8 cellular contexts compared by ENCODE assay signal in the genomic region with DNA sequence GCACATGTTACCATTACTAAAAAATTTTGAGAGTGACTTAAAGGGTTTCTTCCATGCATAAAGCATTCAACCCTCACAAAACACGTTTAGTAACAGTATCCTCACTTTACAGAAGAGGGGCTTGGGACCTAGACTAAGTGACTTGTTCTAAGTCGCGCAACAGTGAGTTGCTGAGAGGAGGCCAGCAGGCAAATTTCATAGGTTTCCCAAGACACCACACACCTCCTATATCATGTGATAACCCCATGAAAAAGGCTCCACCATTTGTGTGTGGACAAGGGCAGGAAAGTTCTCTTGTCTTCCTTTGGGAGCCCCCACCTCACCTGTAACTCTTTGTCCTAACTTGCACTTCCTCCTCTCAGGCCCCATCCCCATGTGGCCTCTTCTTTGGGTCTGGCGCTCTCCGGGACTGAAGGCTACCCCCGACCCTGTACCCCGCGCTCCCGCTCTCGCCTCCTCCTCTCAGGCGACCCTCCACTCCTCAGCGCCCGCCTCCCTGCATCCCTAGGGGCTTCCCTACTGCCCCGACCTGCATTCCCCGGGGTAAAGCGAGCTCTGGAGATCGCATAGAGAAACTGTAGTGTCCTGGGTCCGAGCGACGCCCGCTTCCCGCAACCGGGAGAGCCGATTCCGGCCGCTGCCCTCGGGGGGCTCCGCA. TPM values are rescaled to one million over a fixed set of nuclear protein-coding genes. Genes with fewer than 3 reads are reported as not detected.
DNase-seq lines count a peak whose midpoint lies in the region; ATAC-seq, FAIRE-seq and TF ChIP-seq lines count a peak whose summit lies in the region.

No MANE protein-coding gene starts in this region.

- TF ChIP-seq POLR2A in thyroid gland (IDR thresholded peaks at IDR 0.05) (no peak), H54 (IDR thresholded peaks at IDR 0.05; ENCODE audit: low read depth, low read length) (no peak)

- H3K4me2 ChIP-seq in BLaER1 treated with 17β-estradiol and CSF1 and Interleukin-3, amounts not matched to agents 10 nM and 100 nM, result peak overlapping the region; percentile 81 to 97 (median 92)

- H3K27me3 ChIP-seq in BLaER1 treated with 17β-estradiol and CSF1 and Interleukin-3, amounts not matched to agents 10 nM and 100 nM, result no peaks in the 10 kb centered on the region
- H3K27me3 ChIP-seq in left lung (no peaks in the 10 kb centered on the region), thyroid gland (no peaks in the 10 kb centered on the region)

- intact Hi-C loops in left lung (cut with DNase I) (no loop called here), thyroid gland (cut with DNase I) (no loop called here)

- H3K9ac ChIP-seq in BLaER1 treated with 17β-estradiol and CSF1 and Interleukin-3, amounts not matched to agents 10 nM and 100 nM, result peak overlapping the region; percentile 86 to 97 (median 92)

- TF ChIP-seq CTCF in left lung (IDR thresholded peaks at IDR 0.05), result no peak
- no peak for TF ChIP-seq CTCF in thyroid gland (IDR thresholded peaks at IDR 0.05)

- 5 to 8% methylated on average over 16 to 28 of the region's 28 CpGs for WGBS in thyroid gland, 2 donors

- peaks cover 0 to 24% (median 14%) of the 10 kb centered on the region in 11 experiments; a peak in 11 of 22 replicates for H4K20me1 ChIP-seq in BLaER1 treated with 17β-estradiol and CSF1 and Interleukin-3, amounts not matched to agents 10 nM and 100 nM

- H3K27ac ChIP-seq in BLaER1 treated with 17β-estradiol and CSF1 and Interleukin-3, amounts not matched to agents 10 nM and 100 nM, result peak overlapping the region; percentile 87 to 99 (median 96)
- peak overlapping the region; percentile 97 to 98 for H3K27ac ChIP-seq in left lung
- H3K27ac ChIP-seq in thyroid gland, result peak overlapping the region; percentile 78 to 98 (median 89)

- no peaks in the 10 kb centered on the region; a peak in 3 of 22 replicates for H3K9me3 ChIP-seq in BLaER1 treated with 17β-estradiol and CSF1 and Interleukin-3, amounts not matched to agents 10 nM and 100 nM (replicated peaks in 1 of 11)
- H3K9me3 ChIP-seq in left lung, result no peaks in the 10 kb centered on the region
- no peaks in the 10 kb centered on the region for H3K9me3 ChIP-seq in thyroid gland

- DNase-seq in amniotic epithelial cell (ENCODE audit: low read depth) (peak; percentile 21), left lung (peak in 1 of 2 donors; percentile 88), thyroid gland (peak; percentile 46 to 47), NCI-H82 treated with DMSO at 0.1 percent for 48 hours (lab: John Stamatoyannopoulos, UW; ENCODE audit: unreplicated experiment) (no peak), H54 (ENCODE audit: insufficient read length, low spot score) (no peak)

- FAIRE-seq in H54 (lab: Jason Lieb, UNC), result no peak

- peaks cover 41 to 56% (median 44%) of the 10 kb centered on the region in 11 experiments for H3K36me3 ChIP-seq in BLaER1 treated with 17β-estradiol and CSF1 and Interleukin-3, amounts not matched to agents 10 nM and 100 nM
- H3K36me3 ChIP-seq in left lung (peaks cover 4 to 64% of the 10 kb centered on the region in 2 donors), thyroid gland (peaks cover 11 to 18% of the 10 kb centered on the region in 2 donors)

- peaks cover 55 to 84% (median 70%) of the 10 kb centered on the region in 10 experiments for H3K4me1 ChIP-seq in BLaER1 treated with 17β-estradiol and CSF1 and Interleukin-3, amounts not matched to agents 10 nM and 100 nM
- peaks cover 21 to 83% of the 10 kb centered on the region in 2 donors for H3K4me1 ChIP-seq in left lung
- peaks cover 3 to 20% of the 10 kb centered on the region in 2 donors for H3K4me1 ChIP-seq in thyroid gland

- H3K4me3 ChIP-seq in BLaER1 treated with 17β-estradiol and CSF1 and Interleukin-3, amounts not matched to agents 10 nM and 100 nM, result peak overlapping the region; percentile 71 to 90 (median 84)
- peak overlapping the region; percentile 83 to 96 for H3K4me3 ChIP-seq in left lung
- peak overlapping the region; percentile 25 to 82 (median 56) for H3K4me3 ChIP-seq in thyroid gland (replicated peaks in 1 of 3)

- ATAC-seq in HG03354 (IDR thresholded peaks at IDR 0.05; ENCODE audit: poor library complexity, severe bottlenecking, unreplicated experiment), result peak; percentile 0
- ATAC-seq in left lung, result peak; percentile 0
- no peak for ATAC-seq in GM19467 (IDR thresholded peaks at IDR 0.05; ENCODE audit: unreplicated experiment)

RNA-seq across cellular contexts. Expression of gene PSMB8, which starts 0.4 kb away (rescaled TPM):
- 100 to 1,000 TPM in 1 of 2 donors, 10 to 100 TPM in 1; 93.6 to 122 TPM for total RNA-seq in left lung
- 10 to 100 TPM; 27.1 to 46.1 (median 36.3) TPM for total RNA-seq in thyroid gland

RNA-seq across cellular contexts. Expression of gene TAP2, which starts 4.9 kb away (rescaled TPM):
- total RNA-seq in left lung (10 to 100 TPM; 75.9 to 90.0 TPM), thyroid gland (10 to 100 TPM in 1 of 4 donors, 1 to 10 TPM in 3; 6.9 to 31.9 (median 8.2) TPM)

RNA-seq across cellular contexts. Expression of gene TAP1, which starts 10.1 kb away (rescaled TPM):
- total RNA-seq in left lung (10 to 100 TPM; 79.3 to 99.2 TPM), thyroid gland (10 to 100 TPM; 11.0 to 28.5 (median 22.5) TPM)

RNA-seq across cellular contexts. Expression of gene PSMB9, which starts 10.5 kb away (rescaled TPM):
- total RNA-seq in left lung, result 10 to 100 TPM; 50.0 to 67.9 TPM
- 10 to 100 TPM in 3 of 4 donors, 1 to 10 TPM in 1; 9.1 to 31.0 (median 18.3) TPM for total RNA-seq in thyroid gland

RNA-seq across cellular contexts. Expression of gene HLA-DOB, which starts 26.6 kb away (rescaled TPM):
- 1 to 10 TPM; 1.5 to 2.8 TPM for total RNA-seq in left lung
- 1 to 10 TPM in 2 of 4 donors, not detected in 2; 1.3 to 1.6 TPM for total RNA-seq in thyroid gland

Comparison
In these comparisons a context has a peak if more than half of its experiments do, and no peak if none do; other contexts are left out.
1. DNase-seq: peak in amniotic epithelial cell (single experiment) and thyroid gland (2 of 2); none in NCI-H82 treated with DMSO at 0.1 percent for 48 hours (single experiment) and H54 (single experiment).
2. Peak in every context shown above with its lines, with median percentiles within 50 percentile points of each other: H3K27ac ChIP-seq and H3K4me3 ChIP-seq.